In the genomic region with DNA sequence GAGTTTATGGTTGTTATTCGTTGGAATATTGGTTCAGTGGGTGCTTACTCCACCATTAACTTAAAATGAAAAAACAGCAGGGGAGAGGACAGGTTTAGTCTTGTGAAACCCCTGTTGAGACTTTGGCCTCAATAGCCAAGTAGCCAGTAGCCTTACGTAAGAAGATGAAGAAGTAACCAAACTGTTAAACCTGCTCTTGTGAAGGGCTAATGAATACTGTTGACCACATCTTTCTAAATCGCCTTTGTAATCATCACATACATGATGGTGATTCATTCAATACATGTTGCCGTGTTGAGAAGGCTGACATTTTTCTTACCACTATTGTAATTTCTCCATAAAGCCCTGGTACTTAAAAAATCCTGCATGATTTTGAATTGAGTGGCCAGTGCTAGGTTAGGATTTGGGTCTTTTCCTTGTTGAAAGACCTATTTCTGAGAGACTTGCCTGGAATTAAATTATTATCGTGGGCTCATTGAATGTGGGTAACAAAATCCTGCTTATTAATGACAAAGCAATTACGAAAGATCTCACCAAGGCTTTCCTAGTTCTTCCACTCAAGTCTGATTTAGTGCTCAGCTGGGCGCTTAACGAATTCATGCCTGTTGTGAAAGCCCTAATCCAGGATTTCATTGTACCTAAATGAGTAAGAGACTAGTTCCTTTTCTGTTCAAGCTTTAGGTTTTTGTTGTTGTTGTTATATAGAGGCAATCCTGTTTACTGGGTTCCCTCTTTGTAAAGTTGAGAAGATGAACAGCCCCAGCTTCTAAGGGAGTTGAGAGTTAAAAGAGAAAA, we compare ENCODE assay signal across 16 cellular contexts.
DNase-seq lines count a peak whose midpoint lies in the region; ATAC-seq, FAIRE-seq and TF ChIP-seq lines count a peak whose summit lies in the region.
"Had no signal": no experiment of that assay in that cellular context is flagged by ENCODE, and none has a peak within 500 bp of the region (broad histone marks: within the 10 kb centered on the region; RNA-seq: fewer than 3 reads in every experiment).

No MANE protein-coding gene starts in this region.

- ATAC-seq in GM21619 (IDR thresholded peaks at IDR 0.05; ENCODE audit: unreplicated experiment) = no peak
- ATAC-seq in GM18873 (IDR thresholded peaks at IDR 0.05; ENCODE audit: low FRiP score, unreplicated experiment) = no peak
- ATAC-seq: T-cell had no signal

- TF ChIP-seq POLR2A in H54 (IDR thresholded peaks at IDR 0.05; ENCODE audit: low read depth, low read length) = no peak

- TF ChIP-seq CTCF in GM13977 (IDR thresholded peaks at IDR 0.05; ENCODE audit: extremely low read depth, insufficient read depth, missing control alignments) = no peak

- peak; percentile 43 for FAIRE-seq in H54 (lab: Jason Lieb, UNC)

- in situ Hi-C loops in GM13977 (cut with MboI; ENCODE audit: low pct_unique_long_range_greater_than_20kb, low sequenced_read_pairs, unreplicated experiment) = no loop called here

- DNase-seq in AML-193 (lab: John Stamatoyannopoulos, UW) (peak; percentile 5 to 23), H54 (ENCODE audit: insufficient read length, low spot score) (no peak), NOMO-1 treated with DMSO at 0.1 percent for 48 hours (lab: John Stamatoyannopoulos, UW; ENCODE audit: unreplicated experiment) (peak; percentile 81), astrocyte of the hippocampus (ENCODE audit: low read depth, low spot score) (peak; percentile 15), GM13977 (ENCODE audit: low spot score) (no peak)
- no peak for DNase-seq in activated naive CD4-positive, alpha-beta T cell treated with anti-CD3 and anti-CD28 coated beads, Interleukin-2, amount 50 U/mL, for 16 hours
- DNase-seq: CD8-positive, alpha-beta memory T cell; HCEC 1CT; NCI-H1092 treated with DMSO at 0.1 percent for 48 hours; NCI-H187; NCI-H2171; NCI-H774; OCI-M1; T-cell had no signal

Comparison
In these comparisons a context has a peak if more than half of its experiments do, and no peak if none do; other contexts are left out.
1. DNase-seq: peak in AML-193 (2 of 2), NOMO-1 treated with DMSO at 0.1 percent for 48 hours (single experiment) and astrocyte of the hippocampus (single experiment); none in H54 (single experiment), activated naive CD4-positive, alpha-beta T cell treated with anti-CD3 and anti-CD28 coated beads, Interleukin-2, amount 50 U/mL, for 16 hours (single experiment) and GM13977 (single experiment).